9 cellular contexts compared by ENCODE assay signal in the genomic region with DNA sequence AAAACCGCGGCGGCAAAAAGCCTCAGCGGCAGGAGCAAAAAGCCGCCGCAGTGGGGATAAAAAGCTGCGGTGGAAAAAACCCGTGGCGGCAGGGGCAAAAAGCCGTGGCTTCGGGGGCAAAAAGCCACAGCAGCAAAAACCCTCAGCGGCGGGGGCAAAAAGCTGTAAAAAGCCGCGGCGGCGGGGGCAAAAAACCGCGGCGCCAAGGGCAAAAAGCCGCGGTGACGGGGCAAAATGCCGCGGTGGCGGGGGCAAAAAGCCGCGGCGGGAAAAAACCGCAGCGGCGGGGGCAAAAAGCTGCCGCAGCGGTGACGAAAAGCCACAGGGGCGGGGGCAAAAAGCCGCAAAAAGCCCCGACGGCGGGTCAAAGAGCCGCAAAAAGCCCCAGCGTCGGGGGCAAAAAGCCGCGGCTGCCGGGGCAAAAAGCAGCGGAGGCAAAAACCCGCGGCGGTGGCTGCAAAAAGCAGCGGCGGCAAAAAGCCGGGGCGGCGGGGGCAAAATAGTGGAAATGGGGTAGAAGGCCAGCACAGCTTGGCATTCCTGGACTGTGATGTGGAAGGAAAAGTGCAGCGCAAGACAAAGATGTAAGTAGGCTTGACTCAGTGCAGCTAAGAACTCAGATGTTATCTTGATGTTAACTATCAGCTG.
DNase-seq lines count a peak whose midpoint lies in the region; ATAC-seq and TF ChIP-seq lines count a peak whose summit lies in the region.
"Had no signal": no experiment of that assay in that cellular context is flagged by ENCODE, and none has a peak within 500 bp of the region (broad histone marks: within the 10 kb centered on the region; RNA-seq: fewer than 3 reads in every experiment).

No MANE protein-coding gene starts in this region.

- ATAC-seq in HG02970 (IDR thresholded peaks at IDR 0.05; ENCODE audit: low FRiP score, unreplicated experiment): no peak
- no peak for ATAC-seq in GM21786 (IDR thresholded peaks at IDR 0.05; ENCODE audit: unreplicated experiment)
- ATAC-seq in HG02678 (IDR thresholded peaks at IDR 0.05; ENCODE audit: unreplicated experiment): no peak

- H3K4me2 ChIP-seq in OCI-LY3 (ENCODE audit: low read length): peak overlapping the region; percentile 70

- TF ChIP-seq CTCF in OCI-LY3 (IDR thresholded peaks at IDR 0.05; ENCODE audit: low read depth, low read length): no peak
- no peak for TF ChIP-seq CTCF in fibroblast of pulmonary artery (IDR thresholded peaks at IDR 0.05; ENCODE audit: low read length, missing control alignments)

- intact Hi-C loops in posterior vena cava (cut with DNase I): no loop called here

- no peaks in the 10 kb centered on the region for H3K79me2 ChIP-seq in OCI-LY3 (ENCODE audit: low read length)

- no peaks in the 10 kb centered on the region for H4K20me1 ChIP-seq in OCI-LY3 (ENCODE audit: insufficient read depth, low read length)

- H3K4me3 ChIP-seq in OCI-LY3 (ENCODE audit: low read length): peak overlapping the region; percentile 96
- peak overlapping the region; percentile 30 for H3K4me3 ChIP-seq in fibroblast of pulmonary artery (replicated peaks; ENCODE audit: low read depth, low read length)

- peak overlapping the region; percentile 80 for H3K9ac ChIP-seq in OCI-LY3 (ENCODE audit: low read length)

- H3K9me3 ChIP-seq in OCI-LY3 (ENCODE audit: insufficient read depth, low read length): no peaks in the 10 kb centered on the region

- H2AFZ ChIP-seq in OCI-LY3 (ENCODE audit: low read depth, low read length): peak overlapping the region; percentile 95

- no peaks in the 10 kb centered on the region for H3K4me1 ChIP-seq in OCI-LY3 (ENCODE audit: low read length)

- H3K36me3 ChIP-seq in OCI-LY3 (replicated peaks; ENCODE audit: low read depth, low read length): no peaks in the 10 kb centered on the region

- DNase-seq in ELR (ENCODE audit: low read depth) (peak; percentile 52), fibroblast of pulmonary artery (ENCODE audit: low read depth) (no peak), posterior vena cava (ENCODE audit: low spot score) (peak; percentile 63), NCI-H2029 treated with DMSO at 0.1 percent for 48 hours (lab: John Stamatoyannopoulos, UW) (no peak)
- DNase-seq: NCI-H2227 treated with DMSO at 0.1 percent for 48 hours had no signal

- peaks cover 5% of the 10 kb centered on the region; the same call in 1 of the 2 replicates for H3K27me3 ChIP-seq in OCI-LY3 (ENCODE audit: low read depth, low read length)

- no peak overlapping the region for H3K27ac ChIP-seq in OCI-LY3 (ENCODE audit: low read length)

Comparison
In these comparisons a context has a peak if more than half of its experiments do, and no peak if none do; other contexts are left out.
1. DNase-seq: peak in ELR (single experiment) and posterior vena cava (single experiment); none in fibroblast of pulmonary artery (single experiment) and NCI-H2029 treated with DMSO at 0.1 percent for 48 hours (single experiment).